ENCODE assay signal across 9 cellular contexts in the genomic region with DNA sequence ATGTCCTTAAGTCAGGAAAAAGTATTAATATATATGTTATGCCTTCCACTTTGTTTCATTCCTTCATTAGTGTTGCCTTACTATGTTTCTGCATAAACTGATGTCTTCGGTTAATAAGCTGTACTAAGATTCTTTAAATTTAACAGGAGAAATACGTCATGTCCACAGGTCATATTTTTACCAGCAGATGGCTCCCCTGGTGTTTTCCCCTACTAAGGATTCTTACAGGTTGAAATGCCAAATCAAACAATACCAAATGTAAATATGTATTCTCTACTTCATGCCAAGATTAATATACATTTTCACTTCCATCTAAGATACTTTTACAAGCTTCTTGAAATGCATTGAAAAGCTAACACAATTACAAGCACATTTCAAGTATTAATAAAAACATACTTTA.
DNase-seq lines count a peak whose midpoint lies in the region; ATAC-seq and TF ChIP-seq lines count a peak whose summit lies in the region.
"Had no signal": no experiment of that assay in that cellular context is flagged by ENCODE, and none has a peak within 500 bp of the region (broad histone marks: within the 10 kb centered on the region; RNA-seq: fewer than 3 reads in every experiment).

No MANE protein-coding gene starts in this region.

- no peak overlapping the region for H2AFZ ChIP-seq in OCI-LY3 (ENCODE audit: low read depth, low read length)

- no peaks in the 10 kb centered on the region for H3K36me3 Mint-ChIP-seq in activated T-helper 17 cell treated with anti-CD3 and anti-CD28 coated beads, Interleukin-2, amount 50 U/mL, for 72 hours (ENCODE audit: low read depth)

- no peak overlapping the region for H3K27ac Mint-ChIP-seq in activated T-helper 17 cell treated with anti-CD3 and anti-CD28 coated beads, Interleukin-2, amount 50 U/mL, for 72 hours

- H3K27ac ChIP-seq in OCI-LY3 (ENCODE audit: low read length) = no peak overlapping the region
- H3K27ac ChIP-seq: skin epidermis had no signal

- H3K4me3 Mint-ChIP-seq in activated T-helper 17 cell treated with anti-CD3 and anti-CD28 coated beads, Interleukin-2, amount 50 U/mL, for 72 hours = no peak overlapping the region

- no peaks in the 10 kb centered on the region for H3K36me3 ChIP-seq in OCI-LY3 (replicated peaks; ENCODE audit: low read depth, low read length)

- ATAC-seq in activated T-helper 17 cell treated with anti-CD3 and anti-CD28 coated beads, Interleukin-2, amount 50 U/mL, for 72 hours (replicated peaks) = no peak
- no peak for ATAC-seq in HG02885 (IDR thresholded peaks at IDR 0.05; ENCODE audit: poor library complexity, unreplicated experiment)

- no peaks in the 10 kb centered on the region for H3K9me3 ChIP-seq in OCI-LY3 (ENCODE audit: insufficient read depth, low read length)

- TF ChIP-seq CTCF in OCI-LY3 (IDR thresholded peaks at IDR 0.05; ENCODE audit: low read depth, low read length) = peak; percentile 51

- H3K4me3 ChIP-seq in OCI-LY3 (ENCODE audit: low read length) = no peak overlapping the region
- H3K4me3 ChIP-seq: skin epidermis had no signal

- H3K4me2 ChIP-seq in OCI-LY3 (ENCODE audit: low read length) = no peak overlapping the region

- no peaks in the 10 kb centered on the region for H3K4me1 ChIP-seq in OCI-LY3 (ENCODE audit: low read length)

- no peaks in the 10 kb centered on the region for H3K4me1 Mint-ChIP-seq in activated T-helper 17 cell treated with anti-CD3 and anti-CD28 coated beads, Interleukin-2, amount 50 U/mL, for 72 hours

- no peaks in the 10 kb centered on the region for H3K79me2 ChIP-seq in OCI-LY3 (ENCODE audit: low read length)

- H3K27me3 Mint-ChIP-seq in activated T-helper 17 cell treated with anti-CD3 and anti-CD28 coated beads, Interleukin-2, amount 50 U/mL, for 72 hours = no peaks in the 10 kb centered on the region

- peak; percentile 52 for DNase-seq in DMS 273 (lab: John Stamatoyannopoulos, UW; ENCODE audit: unreplicated experiment)
- peak; percentile 11 for DNase-seq in KBM-7
- DNase-seq in glomerular visceral epithelial cell (ENCODE audit: extremely low spot score) = peak; percentile 4
- no peak for DNase-seq in G401 (ENCODE audit: low spot score)
- DNase-seq: NCI-H2227 treated with DMSO at 0.1 percent for 48 hours had no signal

- in situ Hi-C loops in KBM-7 (cut with MboI; ENCODE audit: low pct_unique_long_range_greater_than_20kb, low sequenced_read_pairs) = no loop called here
- in situ Hi-C loops in G401 (cut with HindIII; ENCODE audit: low sequenced_read_pairs) = no loop called here

- H3K27me3 ChIP-seq in OCI-LY3 (ENCODE audit: low read depth, low read length) = no peaks in the 10 kb centered on the region

- H3K9me3 Mint-ChIP-seq in activated T-helper 17 cell treated with anti-CD3 and anti-CD28 coated beads, Interleukin-2, amount 50 U/mL, for 72 hours = peaks cover 7% of the 10 kb centered on the region

- no peak overlapping the region for H3K9ac ChIP-seq in OCI-LY3 (ENCODE audit: low read length)

- no peaks in the 10 kb centered on the region for H4K20me1 ChIP-seq in OCI-LY3 (ENCODE audit: insufficient read depth, low read length)
